Comparison of ENCODE assay signal across 7 cellular contexts in genomic region chr3:184584001-184584891, GRCh38.
A peak's percentile ranks its signal among the peaks of the same experiment; 100 is the strongest.
DNase-seq lines count a peak whose midpoint lies in the region; ATAC-seq and TF ChIP-seq lines count a peak whose summit lies in the region.

No MANE protein-coding gene starts in this region.

- H3K27me3 ChIP-seq in HUES6 (ENCODE audit: control insufficient read depth, insufficient read depth, low read length) (peaks cover 95% of the 10 kb centered on the region), WERI-Rb-1 (ENCODE audit: insufficient read depth, low read depth, severe bottlenecking) (no peaks in the 10 kb centered on the region)

- H3K4me1 ChIP-seq in HUES6 (ENCODE audit: control insufficient read depth, insufficient read depth, low read length), result peaks cover 32% of the 10 kb centered on the region; the same call in 1 of the 2 replicates

- H3K36me3 ChIP-seq in HUES6 (ENCODE audit: control insufficient read depth, insufficient read depth, low read length) (peaks cover 4% of the 10 kb centered on the region; the same call in 1 of the 2 replicates), WERI-Rb-1 (peaks cover 15% of the 10 kb centered on the region)

- ATAC-seq in HG03097 (IDR thresholded peaks at IDR 0.05; ENCODE audit: low FRiP score, unreplicated experiment) (no peak), GM21717 (IDR thresholded peaks at IDR 0.05; ENCODE audit: unreplicated experiment) (no peak)

- no peak overlapping the region for H3K27ac ChIP-seq in HUES6 (ENCODE audit: low read depth, low read length)
- H3K27ac ChIP-seq in WERI-Rb-1, result peak overlapping the region; percentile 87
- H3K27ac ChIP-seq in skin epidermis, result peak overlapping the region in 16 of 21 experiments; percentile 2 to 77 (median 70)

- peak overlapping the region; percentile 0 for H3K9ac ChIP-seq in HUES6 (ENCODE audit: low read length)

- TF ChIP-seq CTCF in WERI-Rb-1 (IDR thresholded peaks at IDR 0.05; ENCODE audit: low read depth, low read length), result peak; percentile 74

- H3K9me3 ChIP-seq in HUES6 (ENCODE audit: control insufficient read depth, insufficient read depth, low read depth, low read length), result no peaks in the 10 kb centered on the region
- H3K9me3 ChIP-seq in WERI-Rb-1 (ENCODE audit: severe bottlenecking), result no peaks in the 10 kb centered on the region

- H3K4me3 ChIP-seq in HUES6 (ENCODE audit: low read depth, low read length), result peak overlapping the region; percentile 51
- H3K4me3 ChIP-seq in WERI-Rb-1 (ENCODE audit: low read depth, low read length), result peak overlapping the region; percentile 42
- H3K4me3 ChIP-seq in iPS-11a (ENCODE audit: low read depth, low read length), result peak overlapping the region; percentile 36
- H3K4me3 ChIP-seq in skin epidermis, result peak overlapping the region; percentile 20 to 46 (median 29)

- DNase-seq in WERI-Rb-1 (peak; percentile 88), SW480 (ENCODE audit: low spot score) (no peak)
